ENCODE assay signal across 9 cellular contexts in genomic region chr22:44363214-44363979, GRCh38. TPM values are rescaled to one million over a fixed set of nuclear protein-coding genes. Genes with fewer than 3 reads are reported as not detected.
DNase-seq lines count a peak whose midpoint lies in the region; ATAC-seq and TF ChIP-seq lines count a peak whose summit lies in the region.
"Had no signal": no experiment of that assay in that cellular context is flagged by ENCODE, and none has a peak within 500 bp of the region (broad histone marks: within the 10 kb centered on the region; RNA-seq: fewer than 3 reads in every experiment).

No MANE protein-coding gene starts in this region.

- TF ChIP-seq EP300 in ovary (IDR thresholded peaks at IDR 0.05) = peak; percentile 46

- peaks cover 44% of the 10 kb centered on the region for H3K4me1 ChIP-seq in BLaER1
- peaks cover 15% of the 10 kb centered on the region for H3K4me1 ChIP-seq in ovary (ENCODE audit: insufficient read depth)

- no peak overlapping the region for H3K9ac ChIP-seq in BLaER1

- H3K4me3 ChIP-seq in BLaER1 = no peak overlapping the region
- H3K4me3 ChIP-seq in fibroblast of pulmonary artery (replicated peaks; ENCODE audit: low read depth, low read length) = no peak overlapping the region
- no peak overlapping the region for H3K4me3 ChIP-seq in ovary

- TF ChIP-seq CTCF in RWPE1 (conservative IDR thresholded peaks at IDR 0.05; ENCODE audit: low read depth) (no peak), fibroblast of pulmonary artery (IDR thresholded peaks at IDR 0.05; ENCODE audit: low read length, missing control alignments) (no peak), ovary (IDR thresholded peaks at IDR 0.05) (no peak)

- POLR2A ChIA-PET in RWPE1 (lab: Yijun Ruan, JAX; ENCODE audit: low non-redundant PET) = no interaction called here

- 38 to 44% (median 42%) methylated on average over 20 to 26 of the region's 26 CpGs for WGBS in ovary, 3 donors

- H3K9me3 ChIP-seq in BLaER1 (no peaks in the 10 kb centered on the region), ovary (no peaks in the 10 kb centered on the region)

- TF ChIP-seq POLR2A in ovary (IDR thresholded peaks at IDR 0.05) = no peak

- no peaks in the 10 kb centered on the region for H4K20me1 ChIP-seq in BLaER1

- CTCF ChIA-PET in RWPE1 (lab: Yijun Ruan, JAX) = interaction anchor here (0.7 kb wide), 1 partner anchor 408 kb away, joined by 4 read pairs; the partner anchor contains the start of gene SAMM50

- H3K27ac ChIP-seq in BLaER1 = no peak overlapping the region
- peak overlapping the region; percentile 83 for H3K27ac ChIP-seq in RWPE1
- H3K27ac ChIP-seq in ovary = peak overlapping the region in 1 of 2 donors; percentile 46

- intact Hi-C loops in ovary (cut with DNase I) = no loop called here

- H3K36me3 ChIP-seq in BLaER1 (no peaks in the 10 kb centered on the region), ovary (no peaks in the 10 kb centered on the region)

- ATAC-seq in HG02571 (IDR thresholded peaks at IDR 0.05; ENCODE audit: unreplicated experiment) (no peak), GM21825 (IDR thresholded peaks at IDR 0.05; ENCODE audit: unreplicated experiment) (no peak), GM19455 (IDR thresholded peaks at IDR 0.05; ENCODE audit: unreplicated experiment) (no peak), GM19395 (IDR thresholded peaks at IDR 0.05; ENCODE audit: unreplicated experiment) (no peak)

- H3K27me3 ChIP-seq in BLaER1 = no peaks in the 10 kb centered on the region
- no peaks in the 10 kb centered on the region for H3K27me3 ChIP-seq in ovary

- peak overlapping the region; percentile 69 for H3K4me2 ChIP-seq in BLaER1

- peak; percentile 48 for DNase-seq in RWPE1 (ENCODE audit: low spot score)
- peak; percentile 99 for DNase-seq in fibroblast of pulmonary artery (ENCODE audit: low read depth)
- peak; percentile 87 to 96 (median 93) for DNase-seq in ovary

RNA-seq across cellular contexts. Expression of gene SHISAL1, which starts 50.6 kb away (rescaled TPM):
- total RNA-seq in ovary = 1 to 10 TPM in 4 of 7 donors, under 1 TPM in 3; 0.35 to 4.5 (median 2.0) TPM
- polyA plus RNA-seq in ovary = 1 to 10 TPM in 1 of 2 donors, under 1 TPM in 1; 0.33 to 4.2 TPM
- total RNA-seq: T-helper 1 cell treated with Interleukin-12 subunit alpha and Interleukin-12 subunit beta and Interleukin-4 antibody, amounts not matched to agents 30 ng/mL and 1 ng/mL, for 36 hours had no signal

Comparison
In these comparisons a context has a peak if more than half of its experiments do, and no peak if none do; other contexts are left out.
1. DNase-seq: peak in every context shown above with its lines; median percentile 99 in fibroblast of pulmonary artery; 93 in ovary; 48 in RWPE1.